Comparison of ENCODE assay signal across 1 cellular context in the genomic region with DNA sequence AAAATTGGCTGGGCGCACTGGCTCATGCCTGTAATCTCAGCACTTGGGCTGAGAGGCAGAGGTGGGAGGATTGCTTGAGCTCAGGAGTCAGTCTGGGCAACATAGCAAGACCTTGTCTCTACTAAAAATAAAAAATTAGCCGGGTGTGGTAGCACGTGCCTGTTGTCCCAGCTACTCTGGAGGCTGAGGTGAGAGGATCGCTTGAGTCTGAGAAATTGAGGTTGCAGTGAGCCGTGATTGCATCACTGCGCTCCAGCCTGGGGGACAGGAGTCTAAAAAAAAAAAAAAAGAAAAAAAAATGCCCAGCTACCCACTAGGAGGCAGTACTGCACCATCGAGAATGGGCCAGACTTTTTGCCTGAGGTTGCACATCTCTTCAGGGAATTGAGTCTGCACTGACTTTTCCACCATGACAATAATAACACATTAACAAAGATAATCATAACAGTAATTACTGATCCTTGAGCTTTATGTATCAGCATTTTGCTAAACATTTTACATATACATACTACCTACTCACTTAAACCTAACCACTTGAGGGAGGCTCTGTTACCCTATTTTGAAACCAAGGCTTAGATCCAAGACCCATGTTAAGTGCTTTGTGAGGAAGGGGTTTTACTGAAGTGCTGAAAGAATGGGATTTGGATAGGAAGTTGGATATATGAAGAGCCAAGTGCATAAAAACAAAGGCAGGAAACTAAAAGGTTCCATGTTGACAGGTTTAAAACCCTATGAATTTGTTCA.
TF ChIP-seq lines count a peak whose summit lies in the region.

No MANE protein-coding gene starts in this region.

TF ChIP-seq in GM12878, 131 proteins besides CTCF, POLR2A, EP300 and RAD21 (continued from another document):
- TF ChIP-seq, protein P1, sequence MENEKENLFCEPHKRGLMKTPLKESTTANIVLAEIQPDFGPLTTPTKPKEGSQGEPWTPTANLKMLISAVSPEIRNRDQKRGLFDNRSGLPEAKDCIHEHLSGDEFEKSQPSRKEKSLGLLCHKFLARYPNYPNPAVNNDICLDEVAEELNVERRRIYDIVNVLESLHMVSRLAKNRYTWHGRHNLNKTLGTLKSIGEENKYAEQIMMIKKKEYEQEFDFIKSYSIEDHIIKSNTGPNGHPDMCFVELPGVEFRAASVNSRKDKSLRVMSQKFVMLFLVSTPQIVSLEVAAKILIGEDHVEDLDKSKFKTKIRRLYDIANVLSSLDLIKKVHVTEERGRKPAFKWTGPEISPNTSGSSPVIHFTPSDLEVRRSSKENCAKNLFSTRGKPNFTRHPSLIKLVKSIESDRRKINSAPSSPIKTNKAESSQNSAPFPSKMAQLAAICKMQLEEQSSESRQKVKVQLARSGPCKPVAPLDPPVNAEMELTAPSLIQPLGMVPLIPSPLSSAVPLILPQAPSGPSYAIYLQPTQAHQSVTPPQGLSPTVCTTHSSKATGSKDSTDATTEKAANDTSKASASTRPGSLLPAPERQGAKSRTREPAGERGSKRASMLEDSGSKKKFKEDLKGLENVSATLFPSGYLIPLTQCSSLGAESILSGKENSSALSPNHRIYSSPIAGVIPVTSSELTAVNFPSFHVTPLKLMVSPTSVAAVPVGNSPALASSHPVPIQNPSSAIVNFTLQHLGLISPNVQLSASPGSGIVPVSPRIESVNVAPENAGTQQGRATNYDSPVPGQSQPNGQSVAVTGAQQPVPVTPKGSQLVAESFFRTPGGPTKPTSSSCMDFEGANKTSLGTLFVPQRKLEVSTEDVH (IDR thresholded peaks at IDR 0.05; ENCODE audit: low read depth, partially characterized antibody): no peak
- TF ChIP-seq CREB1 (IDR thresholded peaks at IDR 0.05; ENCODE audit: low read depth) (no peak), SMC3 (IDR thresholded peaks at IDR 0.05; ENCODE audit: borderline replicate concordance, low read length) (peak; percentile 93), ATF3 (IDR thresholded peaks at IDR 0.05; ENCODE audit: borderline replicate concordance, extremely low read depth, low read depth, low read length) (peak; percentile 31; the same call in 1 of the 2 replicates), PAX8 (IDR thresholded peaks at IDR 0.05) (no peak), NBN (IDR thresholded peaks at IDR 0.05) (peak; percentile 59; the same call in 1 of the 2 replicates), MEF2A (IDR thresholded peaks at IDR 0.05; ENCODE audit: insufficient read depth, low read depth, low read length) (0 out of 2 replicates have a peak, but pooled peaks have one; percentile 16), PRDM15 (CRISPR knock-in tag; IDR thresholded peaks at IDR 0.05) (no peak), YY1 (IDR thresholded peaks at IDR 0.05; ENCODE audit: low read depth, low read length) (peak; percentile 75), SUZ12 (IDR thresholded peaks at IDR 0.05; ENCODE audit: unreplicated experiment) (no peak), CEBPB (IDR thresholded peaks at IDR 0.05; ENCODE audit: borderline replicate concordance in 1 of 2, low read depth in 2 of 2, low read length in 2 of 2) (peak in 1 of 2 experiments; percentile 72; a peak in 2 of 4 replicates), ESRRA (IDR thresholded peaks at IDR 0.05; ENCODE audit: low read length) (no peak), DPF2 (IDR thresholded peaks at IDR 0.05) (no peak), RUNX3 (IDR thresholded peaks at IDR 0.05; ENCODE audit: low read length) (peak; percentile 34; the same call in 1 of the 2 replicates), CBX5 (IDR thresholded peaks at IDR 0.05; ENCODE audit: low read depth) (no peak), MYB (IDR thresholded peaks at IDR 0.05; ENCODE audit: borderline replicate concordance, low read depth, low read length) (no peak), CREM (IDR thresholded peaks at IDR 0.05; ENCODE audit: low read depth) (no peak), SMARCA5 (IDR thresholded peaks at IDR 0.05) (0 out of 2 replicates have a peak, but pooled peaks have one; percentile 30), TCF3 (IDR thresholded peaks at IDR 0.05; ENCODE audit: borderline replicate concordance, insufficient read depth, low read depth, low read length) (no peak), SPI1 (IDR thresholded peaks at IDR 0.05; ENCODE audit: borderline replicate concordance, insufficient read depth, low read depth, low read length) (no peak), MEF2B (IDR thresholded peaks at IDR 0.05; ENCODE audit: partially characterized antibody, poor library complexity, severe bottlenecking) (peak; percentile 48), CBFB (IDR thresholded peaks at IDR 0.05; ENCODE audit: low read depth) (0 out of 2 replicates have a peak, but pooled peaks have one; percentile 32), STAT1 (conservative IDR thresholded peaks at IDR 0.05) (no peak), BHLHE40 (IDR thresholded peaks at IDR 0.05; ENCODE audit: borderline replicate concordance in 1 of 2, low read depth in 2 of 2, low read length in 1 of 2) (peak in 1 of 2 experiments; percentile 61; a peak in 1 of 4 replicates), EGR1 (IDR thresholded peaks at IDR 0.05; ENCODE audit: borderline replicate concordance in 1 of 2, low read depth in 2 of 2, low read length in 2 of 2) (no peak), ATF7 (IDR thresholded peaks at IDR 0.05; ENCODE audit: low read depth) (peak; percentile 74)
- TF ChIP-seq, protein P2, sequence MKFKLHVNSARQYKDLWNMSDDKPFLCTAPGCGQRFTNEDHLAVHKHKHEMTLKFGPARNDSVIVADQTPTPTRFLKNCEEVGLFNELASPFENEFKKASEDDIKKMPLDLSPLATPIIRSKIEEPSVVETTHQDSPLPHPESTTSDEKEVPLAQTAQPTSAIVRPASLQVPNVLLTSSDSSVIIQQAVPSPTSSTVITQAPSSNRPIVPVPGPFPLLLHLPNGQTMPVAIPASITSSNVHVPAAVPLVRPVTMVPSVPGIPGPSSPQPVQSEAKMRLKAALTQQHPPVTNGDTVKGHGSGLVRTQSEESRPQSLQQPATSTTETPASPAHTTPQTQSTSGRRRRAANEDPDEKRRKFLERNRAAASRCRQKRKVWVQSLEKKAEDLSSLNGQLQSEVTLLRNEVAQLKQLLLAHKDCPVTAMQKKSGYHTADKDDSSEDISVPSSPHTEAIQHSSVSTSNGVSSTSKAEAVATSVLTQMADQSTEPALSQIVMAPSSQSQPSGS (IDR thresholded peaks at IDR 0.05; ENCODE audit: low read length): 0 out of 2 replicates have a peak, but pooled peaks have one; percentile 46
- TF ChIP-seq, protein P3, sequence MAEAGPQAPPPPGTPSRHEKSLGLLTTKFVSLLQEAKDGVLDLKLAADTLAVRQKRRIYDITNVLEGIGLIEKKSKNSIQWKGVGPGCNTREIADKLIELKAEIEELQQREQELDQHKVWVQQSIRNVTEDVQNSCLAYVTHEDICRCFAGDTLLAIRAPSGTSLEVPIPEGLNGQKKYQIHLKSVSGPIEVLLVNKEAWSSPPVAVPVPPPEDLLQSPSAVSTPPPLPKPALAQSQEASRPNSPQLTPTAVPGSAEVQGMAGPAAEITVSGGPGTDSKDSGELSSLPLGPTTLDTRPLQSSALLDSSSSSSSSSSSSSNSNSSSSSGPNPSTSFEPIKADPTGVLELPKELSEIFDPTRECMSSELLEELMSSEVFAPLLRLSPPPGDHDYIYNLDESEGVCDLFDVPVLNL (IDR thresholded peaks at IDR 0.05; ENCODE audit: low read depth, low read length): no peak
TF ChIP-seq in GM12878: peak in this region for 15.
